ENCODE assay signal across 17 cellular contexts in genomic region chr12:114916531-114916930, GRCh38.
DNase-seq lines count a peak whose midpoint lies in the region; ATAC-seq lines count a peak whose summit lies in the region.
"Had no signal": no experiment of that assay in that cellular context is flagged by ENCODE, and none has a peak within 500 bp of the region (broad histone marks: within the 10 kb centered on the region; RNA-seq: fewer than 3 reads in every experiment).

No MANE protein-coding gene starts in this region.

- H3K9me3 ChIP-seq in skeletal muscle satellite cell (replicated peaks; ENCODE audit: low read length), result no peaks in the 10 kb centered on the region

- no peaks in the 10 kb centered on the region for H3K36me3 ChIP-seq in skeletal muscle satellite cell (ENCODE audit: insufficient read depth, low read length)

- ATAC-seq in GM21528 (IDR thresholded peaks at IDR 0.05; ENCODE audit: low FRiP score, unreplicated experiment) (no peak), GM19467 (IDR thresholded peaks at IDR 0.05; ENCODE audit: unreplicated experiment) (no peak)
- ATAC-seq: activated CD4-positive, alpha-beta T cell treated with anti-CD3 and anti-CD28 coated beads for 36 hours; natural killer cell treated with Interleukin-12 subunit alpha and Interleukin-12 subunit beta and Interleukin-15 and Interleukin-18, amount 100 ng/mL, for 72 hours had no signal

- H3K4me1 ChIP-seq in skeletal muscle satellite cell (ENCODE audit: control insufficient read depth, insufficient read depth, low read length), result peaks cover 83% of the 10 kb centered on the region

- no peak overlapping the region for H3K4me3 ChIP-seq in skeletal muscle satellite cell (ENCODE audit: low read length)
- H3K4me3 ChIP-seq: dorsolateral prefrontal cortex had no signal

- DNase-seq in DMS79 treated with DMSO at 0.1 percent for 48 hours (lab: John Stamatoyannopoulos, UW) (peak; percentile 97), NCI-H187 (lab: John Stamatoyannopoulos, UW) (peak; percentile 62 to 67), cerebellum (ENCODE audit: low spot score) (peak; percentile 60), NCI-H774 (lab: John Stamatoyannopoulos, UW) (no peak), NCI-H2029 treated with DMSO at 0.1 percent for 48 hours (lab: John Stamatoyannopoulos, UW) (no peak)
- DNase-seq: activated CD4-positive, alpha-beta T cell treated with anti-CD3 and anti-CD28 coated beads for 36 hours; activated naive CD4-positive, alpha-beta T cell treated with anti-CD3 and anti-CD28 coated beads for 36 hours; DMS 273 treated with DMSO at 0.1 percent for 48 hours; KBM-7; NCI-H2227 treated with DMSO at 0.1 percent for 48 hours; NK-92 treated with Interleukin-12 subunit alpha and Interleukin-12 subunit beta, amount 100 ng/mL, for 24 hours; Right ventricle myocardium superior had no signal

- no peak overlapping the region for H3K4me2 ChIP-seq in skeletal muscle satellite cell (ENCODE audit: low read length)

- H3K9ac ChIP-seq in skeletal muscle satellite cell (ENCODE audit: low read depth, low read length), result peak overlapping the region; percentile 33

- H3K27me3 ChIP-seq in skeletal muscle satellite cell (ENCODE audit: control insufficient read depth, insufficient read depth, low read length), result no peaks in the 10 kb centered on the region

Comparison
In these comparisons a context has a peak if more than half of its experiments do, and no peak if none do; other contexts are left out.
1. DNase-seq: peak in DMS79 treated with DMSO at 0.1 percent for 48 hours (single experiment), NCI-H187 (2 of 2) and cerebellum (single experiment); none in NCI-H774 (single experiment) and NCI-H2029 treated with DMSO at 0.1 percent for 48 hours (single experiment).